Comparison of ENCODE assay signal across 12 cellular contexts in the genomic region with DNA sequence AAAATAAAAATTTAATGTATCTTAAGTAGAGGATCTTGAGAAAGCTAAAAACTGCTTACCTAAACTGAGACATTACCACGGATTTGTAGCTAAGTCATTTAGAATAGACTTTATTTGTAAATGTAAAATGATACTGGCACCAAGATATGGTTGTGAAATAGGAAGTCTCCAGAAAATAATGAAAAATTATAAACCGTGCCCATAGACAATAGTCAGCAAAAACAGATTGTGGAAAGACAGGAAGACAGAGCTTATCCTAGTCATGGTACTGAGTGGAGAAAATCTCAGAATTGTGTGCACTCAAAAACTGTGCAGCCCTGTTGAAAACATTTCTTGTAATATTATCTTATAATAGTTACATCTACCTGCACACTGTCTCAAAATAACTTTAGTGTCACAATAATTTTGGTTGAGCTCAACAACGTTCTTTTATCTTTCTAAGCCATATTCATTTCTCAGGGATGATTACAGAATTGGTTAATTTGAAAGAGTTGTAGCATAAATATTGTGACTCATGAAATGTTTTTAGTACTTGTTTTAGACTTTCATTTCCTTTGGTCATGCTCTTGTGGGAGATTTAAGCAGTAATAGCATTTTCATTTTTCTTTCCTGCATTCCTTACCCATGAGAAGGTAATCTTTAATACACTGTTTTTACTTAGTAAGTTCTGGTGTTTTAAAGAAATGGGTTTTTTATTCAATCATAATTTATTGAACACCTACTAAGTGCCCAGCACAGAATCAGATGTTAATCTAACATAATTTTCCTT.
A peak's percentile ranks its signal among the peaks of the same experiment; 100 is the strongest.
DNase-seq lines count a peak whose midpoint lies in the region; TF ChIP-seq lines count a peak whose summit lies in the region.
"Had no signal": no experiment of that assay in that cellular context is flagged by ENCODE, and none has a peak within 500 bp of the region (broad histone marks: within the 10 kb centered on the region; RNA-seq: fewer than 3 reads in every experiment).

No MANE protein-coding gene starts in this region.

- H3K9ac ChIP-seq in adipocyte (ENCODE audit: low read length) (no peak overlapping the region), smooth muscle cell (ENCODE audit: low read depth) (peak overlapping the region; percentile 35)

- H3K4me2 ChIP-seq in smooth muscle cell: peak overlapping the region; percentile 69

- peaks cover 28% of the 10 kb centered on the region for H3K4me1 ChIP-seq in adipocyte (ENCODE audit: control insufficient read depth, insufficient read depth, low read length)
- peaks cover 53% of the 10 kb centered on the region for H3K4me1 ChIP-seq in smooth muscle cell (ENCODE audit: low read depth)

- H3K79me2 ChIP-seq in smooth muscle cell (ENCODE audit: low read depth): no peaks in the 10 kb centered on the region

- intact Hi-C loops in dorsolateral prefrontal cortex (cut with DNase I): no loop called here

- peak overlapping the region; percentile 31 for H3K4me3 ChIP-seq in adipocyte (ENCODE audit: low read length)
- H3K4me3 ChIP-seq in fibroblast of pulmonary artery (replicated peaks; ENCODE audit: low read depth, low read length): no peak overlapping the region
- no peak overlapping the region for H3K4me3 ChIP-seq in smooth muscle cell
- no peak overlapping the region for H3K4me3 ChIP-seq in dorsolateral prefrontal cortex
- H3K4me3 ChIP-seq: adrenal gland, thyroid gland had no signal

- no peaks in the 10 kb centered on the region for H3K36me3 ChIP-seq in adipocyte (ENCODE audit: control insufficient read depth, insufficient read depth, low read length, severe bottlenecking)
- H3K36me3 ChIP-seq in smooth muscle cell (ENCODE audit: low read depth): no peaks in the 10 kb centered on the region
- H3K36me3 ChIP-seq: adrenal gland, thyroid gland had no signal

- no peak for TF ChIP-seq CTCF in fibroblast of pulmonary artery (IDR thresholded peaks at IDR 0.05; ENCODE audit: low read length, missing control alignments)
- no peak for TF ChIP-seq CTCF in smooth muscle cell (IDR thresholded peaks at IDR 0.05; ENCODE audit: borderline replicate concordance, insufficient read depth, poor library complexity, severe bottlenecking)
- TF ChIP-seq CTCF in dorsolateral prefrontal cortex (IDR thresholded peaks at IDR 0.05 in 54 of 56, conservative IDR thresholded peaks at IDR 0.05 in 2 of 56; ENCODE audit: low read depth in 1 of 56, partially characterized antibody in 56 of 56): no peak

- no peaks in the 10 kb centered on the region for H4K20me1 ChIP-seq in smooth muscle cell (ENCODE audit: low read depth)

- no peak overlapping the region for H2AFZ ChIP-seq in smooth muscle cell (ENCODE audit: low read depth)

- 33% methylated on average over 3 of the region's 3 CpGs for WGBS in smooth muscle cell (ENCODE audit: low lambda C conversion rate)

- DNase-seq in HCEC 1CT (peak; percentile 88), adipocyte (ENCODE audit: low read depth) (peak; percentile 76), fibroblast of pulmonary artery (ENCODE audit: low read depth) (peak; percentile 75), smooth muscle cell (lab: John Stamatoyannopoulos, UW; ENCODE audit: unreplicated experiment) (no peak), dorsolateral prefrontal cortex (no peak), NCI-H2029 treated with DMSO at 0.1 percent for 48 hours (lab: John Stamatoyannopoulos, UW) (no peak), SKM-1 (lab: John Stamatoyannopoulos, UW; ENCODE audit: unreplicated experiment) (no peak), OCI-M2 (lab: John Stamatoyannopoulos, UW; ENCODE audit: unreplicated experiment) (no peak)
- DNase-seq: adrenal gland, NCI-H2171 treated with DMSO at 0.1 percent for 48 hours, RPMI8226, thyroid gland had no signal

- no peaks in the 10 kb centered on the region for H3K9me3 ChIP-seq in adipocyte (ENCODE audit: control insufficient read depth, low read length)
- no peaks in the 10 kb centered on the region for H3K9me3 ChIP-seq in smooth muscle cell (replicated peaks; ENCODE audit: low read depth)
- H3K9me3 ChIP-seq: adrenal gland, thyroid gland had no signal

- H3K27me3 ChIP-seq in adipocyte (replicated peaks; ENCODE audit: control insufficient read depth, insufficient read depth, low read length) (no peaks in the 10 kb centered on the region), smooth muscle cell (ENCODE audit: low read depth) (no peaks in the 10 kb centered on the region), dorsolateral prefrontal cortex (peaks cover 0 to 10% (median 0%) of the 10 kb centered on the region in 45 donors)
- H3K27me3 ChIP-seq: adrenal gland, thyroid gland had no signal

- H3K27ac ChIP-seq in smooth muscle cell (ENCODE audit: low read depth) (peak overlapping the region; percentile 90), dorsolateral prefrontal cortex (no peak overlapping the region)
- H3K27ac ChIP-seq: adrenal gland, thyroid gland had no signal

- H3F3A ChIP-seq in smooth muscle cell (ENCODE audit: low read depth): peaks cover 24% of the 10 kb centered on the region

Comparison
In these comparisons a context has a peak if more than half of its experiments do, and no peak if none do; other contexts are left out.
1. DNase-seq: peak in HCEC 1CT (single experiment), adipocyte (single experiment) and fibroblast of pulmonary artery (single experiment); none in smooth muscle cell (single experiment), dorsolateral prefrontal cortex (0 of 10), NCI-H2029 treated with DMSO at 0.1 percent for 48 hours (single experiment), SKM-1 (single experiment) and OCI-M2 (single experiment).